In genomic region chr6:27177454-27178000, GRCh38 we compare ENCODE assay signal across 8 cellular contexts.
DNase-seq lines count a peak whose midpoint lies in the region; ATAC-seq, FAIRE-seq and TF ChIP-seq lines count a peak whose summit lies in the region.

No MANE protein-coding gene starts in this region.

- peak overlapping the region; percentile 94 for H3K9ac ChIP-seq in Loucy (ENCODE audit: low read depth, low read length, poor library complexity, severe bottlenecking)

- intact Hi-C loops in heart right ventricle (cut with DNase I) = loop anchor here in 7 of 10 donors (2.0 to 10.0 kb wide), 7 partner anchors 297 to 720 kb away; partner anchors contain the start of gene ZNF184 (in 1 of the 7)
- intact Hi-C loops in posterior cingulate gyrus (cut with DNase I) = loop anchor here (2.0 to 10.0 kb wide), 4 partner anchors 15 to 725 kb away; no protein-coding TSS in a partner anchor

- H3K4me1 ChIP-seq in Loucy (ENCODE audit: insufficient read depth, low read length, poor library complexity, severe bottlenecking) (no peaks in the 10 kb centered on the region), heart right ventricle (peaks cover 0 to 20% (median 7%) of the 10 kb centered on the region in 9 donors)

- H3K9me3 Mint-ChIP-seq in activated naive CD8-positive, alpha-beta T cell treated with anti-CD3 and anti-CD28 coated beads, Interleukin-2, amount 50 U/mL, for 24 hours = no peaks in the 10 kb centered on the region

- H3K4me3 Mint-ChIP-seq in activated naive CD8-positive, alpha-beta T cell treated with anti-CD3 and anti-CD28 coated beads, Interleukin-2, amount 50 U/mL, for 24 hours = peak overlapping the region; percentile 90

- peaks cover 2% of the 10 kb centered on the region for H3K36me3 Mint-ChIP-seq in activated naive CD8-positive, alpha-beta T cell treated with anti-CD3 and anti-CD28 coated beads, Interleukin-2, amount 50 U/mL, for 24 hours (ENCODE audit: low read depth)

- TF ChIP-seq POLR2A in H54 (IDR thresholded peaks at IDR 0.05; ENCODE audit: low read depth, low read length) = no peak

- peak overlapping the region; percentile 100 for H2AFZ ChIP-seq in Loucy (ENCODE audit: low read length)

- H3K4me2 ChIP-seq in Loucy (ENCODE audit: low read depth, low read length, poor library complexity, severe bottlenecking) = peak overlapping the region; percentile 81

- FAIRE-seq in H54 (lab: Jason Lieb, UNC) (no peak), urothelium cell line (lab: Jason Lieb, UNC) (no peak)

- H3K9me3 ChIP-seq in Loucy (ENCODE audit: insufficient read depth, low read depth, low read length) (no peaks in the 10 kb centered on the region), heart right ventricle (no peaks in the 10 kb centered on the region)

- H3K27ac ChIP-seq in heart right ventricle = peak overlapping the region in 9 of 10 donors; percentile 23 to 84 (median 61)

- peak overlapping the region; percentile 87 for H3K27ac Mint-ChIP-seq in activated naive CD8-positive, alpha-beta T cell treated with anti-CD3 and anti-CD28 coated beads, Interleukin-2, amount 50 U/mL, for 24 hours

- TF ChIP-seq CTCF in Loucy (conservative IDR thresholded peaks at IDR 0.05; ENCODE audit: low read length) (peak; percentile 71), heart right ventricle (IDR thresholded peaks at IDR 0.05) (peak in 7 of 9 donors; percentile 19 to 62 (median 48))

- H3K4me3 ChIP-seq in Loucy (ENCODE audit: low read length, poor library complexity, severe bottlenecking) (peak overlapping the region; percentile 100), heart right ventricle (peak overlapping the region; percentile 73 to 100 (median 87))

- peaks cover 26% of the 10 kb centered on the region for H3K4me1 Mint-ChIP-seq in activated naive CD8-positive, alpha-beta T cell treated with anti-CD3 and anti-CD28 coated beads, Interleukin-2, amount 50 U/mL, for 24 hours

- peaks cover 14% of the 10 kb centered on the region for H3K27me3 Mint-ChIP-seq in activated naive CD8-positive, alpha-beta T cell treated with anti-CD3 and anti-CD28 coated beads, Interleukin-2, amount 50 U/mL, for 24 hours

- DNase-seq in GF-D8 (lab: John Stamatoyannopoulos, UW) = peak; percentile 43
- peak; percentile 64 for DNase-seq in H54 (ENCODE audit: insufficient read length, low spot score)
- DNase-seq in SKM-1 treated with dmso at 0.1 percent for 144 hours (lab: John Stamatoyannopoulos, UW; ENCODE audit: unreplicated experiment) = peak; percentile 69
- peak; percentile 75 for DNase-seq in activated naive CD8-positive, alpha-beta T cell treated with anti-CD3 and anti-CD28 coated beads, Interleukin-2, amount 50 U/mL, for 24 hours
- peak; percentile 62 to 65 for DNase-seq in heart right ventricle
- peak; percentile 68 to 97 (median 80) for DNase-seq in posterior cingulate gyrus
- peak; percentile 82 for DNase-seq in urothelium cell line (ENCODE audit: low spot score)

- H3K27me3 ChIP-seq in Loucy (ENCODE audit: insufficient read depth, low read length, poor library complexity, severe bottlenecking) (no peaks in the 10 kb centered on the region), heart right ventricle (peaks cover 0 to 16% (median 8%) of the 10 kb centered on the region in 7 donors)

- 0% methylated on average over 30 of the region's 30 CpGs for WGBS in heart right ventricle, 2 donors

- H4K20me1 ChIP-seq in Loucy (ENCODE audit: insufficient read depth, low read length, poor library complexity, severe bottlenecking) = no peaks in the 10 kb centered on the region

- H3K9me2 ChIP-seq in Loucy (replicated peaks; ENCODE audit: low read depth, low read length) = no peaks in the 10 kb centered on the region

- H3F3A ChIP-seq in Loucy (ENCODE audit: low read depth) = peaks cover 2% of the 10 kb centered on the region; the same call in 1 of the 2 replicates

- peak; percentile 87 for ATAC-seq in activated naive CD8-positive, alpha-beta T cell treated with anti-CD3 and anti-CD28 coated beads, Interleukin-2, amount 50 U/mL, for 24 hours
- peak; percentile 73 to 94 (median 86) for ATAC-seq in heart right ventricle

- H3K36me3 ChIP-seq in Loucy (ENCODE audit: insufficient read depth, low read length) = no peaks in the 10 kb centered on the region
- H3K36me3 ChIP-seq in heart right ventricle = no peaks in the 10 kb centered on the region

- H3K79me2 ChIP-seq in Loucy (ENCODE audit: insufficient read depth, low read length) = no peaks in the 10 kb centered on the region

Comparison
In these comparisons a context has a peak if more than half of its experiments do, and no peak if none do; other contexts are left out.
1. Peak in every context shown above with its lines: DNase-seq, ATAC-seq, H3K4me3 ChIP-seq and H3K27ac ChIP-seq.